ENCODE assay signal across 19 cellular contexts in the genomic region with DNA sequence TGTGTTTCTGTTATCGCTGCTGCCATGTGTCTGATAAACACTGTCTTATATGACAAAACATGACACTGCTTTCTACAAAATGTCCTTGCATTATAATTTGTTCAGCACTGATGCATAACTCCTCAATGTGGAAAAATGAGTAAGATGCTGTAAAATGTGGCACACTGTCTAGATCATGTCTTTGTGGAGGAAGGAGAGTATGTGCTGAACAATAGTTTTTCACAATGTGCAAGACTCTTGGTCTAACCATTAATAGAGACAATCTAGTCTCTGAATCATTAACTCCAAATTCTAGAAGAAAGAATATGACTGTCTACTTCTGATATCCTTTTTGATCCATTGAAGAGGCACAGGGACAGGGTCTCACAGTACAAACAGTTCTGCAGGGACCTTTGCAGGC.
A peak's percentile ranks its signal among the peaks of the same experiment; 100 is the strongest.
DNase-seq lines count a peak whose midpoint lies in the region; ATAC-seq and TF ChIP-seq lines count a peak whose summit lies in the region.
"Had no signal": no experiment of that assay in that cellular context is flagged by ENCODE, and none has a peak within 500 bp of the region (broad histone marks: within the 10 kb centered on the region; RNA-seq: fewer than 3 reads in every experiment).

No MANE protein-coding gene starts in this region.

- H3F3A ChIP-seq in neural cell (ENCODE audit: insufficient read depth, low read length, poor library complexity, severe bottlenecking) (no peaks in the 10 kb centered on the region), smooth muscle cell (ENCODE audit: low read depth) (no peaks in the 10 kb centered on the region)

- H3K36me3 ChIP-seq in neural cell (ENCODE audit: insufficient read depth, low read length) (no peaks in the 10 kb centered on the region), smooth muscle cell (ENCODE audit: low read depth) (no peaks in the 10 kb centered on the region), testis (ENCODE audit: low read depth, missing control alignments) (no peaks in the 10 kb centered on the region)
- H3K36me3 ChIP-seq: BLaER1 treated with 17β-estradiol and CSF1 and Interleukin-3, amounts not matched to agents 10 nM and 100 nM had no signal

- H3K4me2 ChIP-seq in neural cell (ENCODE audit: low read length) (no peak overlapping the region), smooth muscle cell (no peak overlapping the region)
- H3K4me2 ChIP-seq: A549; BLaER1 treated with 17β-estradiol and CSF1 and Interleukin-3, amounts not matched to agents 10 nM and 100 nM had no signal

- no peak for TF ChIP-seq EP300 in neural cell (conservative IDR thresholded peaks at IDR 0.05; ENCODE audit: poor library complexity, severe bottlenecking)

- peak overlapping the region; percentile 49 for H3K27ac Mint-ChIP-seq in mesothelial cell of epicardium
- H3K27ac Mint-ChIP-seq: B cell; CD4-positive, alpha-beta T cell; CD8-positive, alpha-beta T cell had no signal

- no peaks in the 10 kb centered on the region for H3K27me3 Mint-ChIP-seq in mesothelial cell of epicardium (ENCODE audit: low read depth)
- H3K27me3 Mint-ChIP-seq: B cell; CD4-positive, alpha-beta T cell had no signal

- H3K4me1 ChIP-seq in smooth muscle cell (ENCODE audit: low read depth), result peaks cover 13% of the 10 kb centered on the region
- H3K4me1 ChIP-seq in testis, result no peaks in the 10 kb centered on the region
- H3K4me1 ChIP-seq: Caco-2 had no signal

- no peak overlapping the region for H2AFZ ChIP-seq in neural cell (ENCODE audit: low read depth, low read length)
- H2AFZ ChIP-seq in smooth muscle cell (ENCODE audit: low read depth), result no peak overlapping the region

- no peaks in the 10 kb centered on the region for H3K79me2 ChIP-seq in neural cell (replicated peaks; ENCODE audit: insufficient read depth, low read length)
- H3K79me2 ChIP-seq in smooth muscle cell (ENCODE audit: low read depth), result no peaks in the 10 kb centered on the region

- DNase-seq in epithelial cell of proximal tubule (ENCODE audit: low read depth) (peak; percentile 39), mesothelial cell of epicardium (ENCODE audit: low spot score in 2 of 2, unreplicated experiment in 2 of 2) (no peak), smooth muscle cell (lab: John Stamatoyannopoulos, UW; ENCODE audit: unreplicated experiment) (no peak), ecto neural progenitor cell (ENCODE audit: low spot score) (no peak), testis (no peak)
- DNase-seq: AML-193; Caco-2; Calu3; CD4-positive, alpha-beta T cell; CD8-positive, alpha-beta T cell; DMS79 treated with DMSO at 0.1 percent for 48 hours; GF-D8 had no signal

- no peak for ATAC-seq in esophagus mucosa
- ATAC-seq: A549; CD8-positive, alpha-beta T cell had no signal

- no peak for TF ChIP-seq POLR2A in testis (IDR thresholded peaks at IDR 0.05)

- no peaks in the 10 kb centered on the region for H3K36me3 Mint-ChIP-seq in mesothelial cell of epicardium
- H3K36me3 Mint-ChIP-seq: CD8-positive, alpha-beta T cell had no signal

- no peak for TF ChIP-seq RAD21 in neural cell (conservative IDR thresholded peaks at IDR 0.05)

- TF ChIP-seq CTCF in epithelial cell of proximal tubule (conservative IDR thresholded peaks at IDR 0.05; ENCODE audit: low read depth, low read length) (no peak), mesothelial cell of epicardium (IDR thresholded peaks at IDR 0.05; ENCODE audit: unreplicated experiment) (no peak), neural cell (IDR thresholded peaks at IDR 0.05; ENCODE audit: poor library complexity, severe bottlenecking) (no peak), smooth muscle cell (IDR thresholded peaks at IDR 0.05; ENCODE audit: borderline replicate concordance, insufficient read depth, poor library complexity, severe bottlenecking) (no peak), testis (IDR thresholded peaks at IDR 0.05) (no peak)

- H4K20me1 ChIP-seq in neural cell (ENCODE audit: insufficient read depth), result no peaks in the 10 kb centered on the region
- no peaks in the 10 kb centered on the region for H4K20me1 ChIP-seq in smooth muscle cell (ENCODE audit: low read depth)
- H4K20me1 ChIP-seq: BLaER1 treated with 17β-estradiol and CSF1 and Interleukin-3, amounts not matched to agents 10 nM and 100 nM had no signal

- intact Hi-C loops in testis (cut with DNase I; ENCODE audit: low total_unique reads), result no loop called here

- no peaks in the 10 kb centered on the region for H3K9me3 ChIP-seq in neural cell (ENCODE audit: low read length)
- no peaks in the 10 kb centered on the region for H3K9me3 ChIP-seq in smooth muscle cell (replicated peaks; ENCODE audit: low read depth)
- no peaks in the 10 kb centered on the region for H3K9me3 ChIP-seq in testis
- H3K9me3 ChIP-seq: A549; BLaER1 treated with 17β-estradiol and CSF1 and Interleukin-3, amounts not matched to agents 10 nM and 100 nM; Caco-2 had no signal

- H3K4me3 ChIP-seq in epithelial cell of proximal tubule (ENCODE audit: low read depth, low read length), result no peak overlapping the region
- H3K4me3 ChIP-seq in neural cell (ENCODE audit: low read length), result no peak overlapping the region
- H3K4me3 ChIP-seq in smooth muscle cell, result no peak overlapping the region
- H3K4me3 ChIP-seq in testis, result no peak overlapping the region
- H3K4me3 ChIP-seq: A549; BLaER1 treated with 17β-estradiol and CSF1 and Interleukin-3, amounts not matched to agents 10 nM and 100 nM had no signal

- no peak overlapping the region for H3K9ac ChIP-seq in neural cell (ENCODE audit: low read length)
- no peak overlapping the region for H3K9ac ChIP-seq in smooth muscle cell (ENCODE audit: low read depth)
- H3K9ac ChIP-seq: BLaER1 treated with 17β-estradiol and CSF1 and Interleukin-3, amounts not matched to agents 10 nM and 100 nM had no signal

- H3K4me1 Mint-ChIP-seq in mesothelial cell of epicardium, result peaks cover 62% of the 10 kb centered on the region
- H3K4me1 Mint-ChIP-seq: B cell had no signal

- 94% methylated on average over 1 of the region's 1 CpG for WGBS in smooth muscle cell (ENCODE audit: low lambda C conversion rate)
- WGBS in testis, 2 donors, result 89 to 95% methylated on average over 1 of the region's 1 CpG

- H3K4me3 Mint-ChIP-seq in mesothelial cell of epicardium, result no peak overlapping the region
- H3K4me3 Mint-ChIP-seq: B cell; CD4-positive, alpha-beta T cell; CD8-positive, alpha-beta T cell had no signal

- no peaks in the 10 kb centered on the region for H3K9me2 ChIP-seq in neural cell (ENCODE audit: insufficient read depth, low read length)

- H3K27ac ChIP-seq in neural cell (ENCODE audit: low read length) (no peak overlapping the region), smooth muscle cell (ENCODE audit: low read depth) (peak overlapping the region; percentile 20), testis (no peak overlapping the region)
- H3K27ac ChIP-seq: 22Rv1; A549; BLaER1 treated with 17β-estradiol and CSF1 and Interleukin-3, amounts not matched to agents 10 nM and 100 nM; C4-2B had no signal

- no peaks in the 10 kb centered on the region for H3K9me3 Mint-ChIP-seq in mesothelial cell of epicardium
- H3K9me3 Mint-ChIP-seq: CD8-positive, alpha-beta T cell had no signal

- no peaks in the 10 kb centered on the region for H3K27me3 ChIP-seq in neural cell (ENCODE audit: insufficient read depth, low read depth, low read length)
- H3K27me3 ChIP-seq in smooth muscle cell (ENCODE audit: low read depth), result no peaks in the 10 kb centered on the region
- H3K27me3 ChIP-seq in testis, result no peaks in the 10 kb centered on the region
- H3K27me3 ChIP-seq: BLaER1 treated with 17β-estradiol and CSF1 and Interleukin-3, amounts not matched to agents 10 nM and 100 nM had no signal

TF ChIP-seq in neural cell, 6 proteins besides CTCF, POLR2A, EP300 and RAD21:
- no peak for TF ChIP-seq MXI1 (conservative IDR thresholded peaks at IDR 0.05; ENCODE audit: poor library complexity, severe bottlenecking)
- TF ChIP-seq EZH2 (IDR thresholded peaks at IDR 0.05; ENCODE audit: borderline replicate concordance, insufficient read depth, low read length, poor library complexity, severe bottlenecking), result no peak
- peak; percentile 15 for TF ChIP-seq POLR2AphosphoS5 (IDR thresholded peaks at IDR 0.05)
